ENCODE assay signal across 1 cellular context in the genomic region with DNA sequence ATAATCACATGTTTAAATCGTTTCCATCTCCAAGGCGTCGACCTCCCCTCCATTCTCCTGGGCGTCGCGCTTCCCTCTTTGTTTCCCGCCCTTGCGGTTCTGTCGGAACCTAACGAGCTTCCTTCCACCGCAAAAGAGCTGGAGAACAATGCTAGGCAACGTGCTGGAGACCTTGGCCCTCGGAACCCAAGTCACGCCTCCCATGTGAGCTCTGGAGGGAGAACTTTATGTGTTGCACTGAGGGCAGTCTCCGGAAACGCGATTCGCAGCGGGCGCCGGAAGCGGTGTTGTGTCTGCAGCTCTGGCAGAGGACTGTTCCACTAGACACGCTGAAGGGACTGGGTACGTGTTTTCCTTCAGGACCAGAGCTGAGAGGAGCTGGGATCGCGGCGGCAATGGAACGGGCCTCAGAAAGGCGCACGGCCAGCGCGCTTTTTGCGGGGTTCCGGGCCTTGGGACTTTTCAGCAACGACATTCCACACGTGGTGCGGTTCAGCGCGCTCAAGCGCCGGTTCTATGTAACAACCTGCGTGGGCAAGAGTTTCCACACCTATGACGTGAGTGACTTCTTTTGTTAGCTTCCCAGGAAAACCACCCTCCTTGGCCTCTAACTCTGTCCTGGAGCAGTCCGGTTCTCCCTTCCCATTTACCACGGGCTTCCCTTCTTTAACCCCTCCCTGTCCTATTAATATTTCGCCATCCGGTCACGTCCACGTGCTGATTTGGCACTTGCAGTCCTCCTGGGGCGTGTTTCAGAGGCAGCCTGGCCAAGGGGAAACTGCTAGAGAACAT.
TF ChIP-seq lines count a peak whose summit lies in the region.

A gene (plus strand): TSS at position 287 of the 792 bp plus-strand sequence. CDS start 109 bp downstream, at position 396.

TF ChIP-seq in HEK293, 187 proteins besides CTCF, POLR2A, EP300 and RAD21 (continued from another document):
- TF ChIP-seq ZNF133 (tag by site-specific recombination; IDR thresholded peaks at IDR 0.05), result peak; percentile 36; the same call in 1 of the 2 replicates
- TF ChIP-seq KLF7 (tag by site-specific recombination; IDR thresholded peaks at IDR 0.05; ENCODE audit: borderline replicate concordance), result 0 out of 2 replicates have a peak, but pooled peaks have one; percentile 28
- TF ChIP-seq ZNF777 (tag by site-specific recombination; IDR thresholded peaks at IDR 0.05; ENCODE audit: borderline replicate concordance), result peak; percentile 90
- peak; percentile 94 for TF ChIP-seq ZFP69B (tag by site-specific recombination; IDR thresholded peaks at IDR 0.05)
- TF ChIP-seq, protein P1, sequence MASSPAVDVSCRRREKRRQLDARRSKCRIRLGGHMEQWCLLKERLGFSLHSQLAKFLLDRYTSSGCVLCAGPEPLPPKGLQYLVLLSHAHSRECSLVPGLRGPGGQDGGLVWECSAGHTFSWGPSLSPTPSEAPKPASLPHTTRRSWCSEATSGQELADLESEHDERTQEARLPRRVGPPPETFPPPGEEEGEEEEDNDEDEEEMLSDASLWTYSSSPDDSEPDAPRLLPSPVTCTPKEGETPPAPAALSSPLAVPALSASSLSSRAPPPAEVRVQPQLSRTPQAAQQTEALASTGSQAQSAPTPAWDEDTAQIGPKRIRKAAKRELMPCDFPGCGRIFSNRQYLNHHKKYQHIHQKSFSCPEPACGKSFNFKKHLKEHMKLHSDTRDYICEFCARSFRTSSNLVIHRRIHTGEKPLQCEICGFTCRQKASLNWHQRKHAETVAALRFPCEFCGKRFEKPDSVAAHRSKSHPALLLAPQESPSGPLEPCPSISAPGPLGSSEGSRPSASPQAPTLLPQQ (tag by site-specific recombination; IDR thresholded peaks at IDR 0.05), result peak; percentile 96
- TF ChIP-seq ZNF157 (tag by site-specific recombination; IDR thresholded peaks at IDR 0.05), result 0 out of 2 replicates have a peak, but pooled peaks have one; percentile 49
- TF ChIP-seq SP3 (tag by site-specific recombination; IDR thresholded peaks at IDR 0.05), result peak; percentile 79
- TF ChIP-seq ZSCAN23 (tag by site-specific recombination; IDR thresholded peaks at IDR 0.05), result peak; percentile 87
- TF ChIP-seq ZIC2 (tag by site-specific recombination; IDR thresholded peaks at IDR 0.05), result peak; percentile 31
- peak; percentile 74 for TF ChIP-seq ZEB2 (tag by site-specific recombination; IDR thresholded peaks at IDR 0.05)
- no peak for TF ChIP-seq ZNF791 (tag by site-specific recombination; IDR thresholded peaks at IDR 0.05)
- TF ChIP-seq, protein P2, sequence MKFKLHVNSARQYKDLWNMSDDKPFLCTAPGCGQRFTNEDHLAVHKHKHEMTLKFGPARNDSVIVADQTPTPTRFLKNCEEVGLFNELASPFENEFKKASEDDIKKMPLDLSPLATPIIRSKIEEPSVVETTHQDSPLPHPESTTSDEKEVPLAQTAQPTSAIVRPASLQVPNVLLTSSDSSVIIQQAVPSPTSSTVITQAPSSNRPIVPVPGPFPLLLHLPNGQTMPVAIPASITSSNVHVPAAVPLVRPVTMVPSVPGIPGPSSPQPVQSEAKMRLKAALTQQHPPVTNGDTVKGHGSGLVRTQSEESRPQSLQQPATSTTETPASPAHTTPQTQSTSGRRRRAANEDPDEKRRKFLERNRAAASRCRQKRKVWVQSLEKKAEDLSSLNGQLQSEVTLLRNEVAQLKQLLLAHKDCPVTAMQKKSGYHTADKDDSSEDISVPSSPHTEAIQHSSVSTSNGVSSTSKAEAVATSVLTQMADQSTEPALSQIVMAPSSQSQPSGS (tag by site-specific recombination; IDR thresholded peaks at IDR 0.05; ENCODE audit: low read depth), result no peak
- TF ChIP-seq, protein P3, sequence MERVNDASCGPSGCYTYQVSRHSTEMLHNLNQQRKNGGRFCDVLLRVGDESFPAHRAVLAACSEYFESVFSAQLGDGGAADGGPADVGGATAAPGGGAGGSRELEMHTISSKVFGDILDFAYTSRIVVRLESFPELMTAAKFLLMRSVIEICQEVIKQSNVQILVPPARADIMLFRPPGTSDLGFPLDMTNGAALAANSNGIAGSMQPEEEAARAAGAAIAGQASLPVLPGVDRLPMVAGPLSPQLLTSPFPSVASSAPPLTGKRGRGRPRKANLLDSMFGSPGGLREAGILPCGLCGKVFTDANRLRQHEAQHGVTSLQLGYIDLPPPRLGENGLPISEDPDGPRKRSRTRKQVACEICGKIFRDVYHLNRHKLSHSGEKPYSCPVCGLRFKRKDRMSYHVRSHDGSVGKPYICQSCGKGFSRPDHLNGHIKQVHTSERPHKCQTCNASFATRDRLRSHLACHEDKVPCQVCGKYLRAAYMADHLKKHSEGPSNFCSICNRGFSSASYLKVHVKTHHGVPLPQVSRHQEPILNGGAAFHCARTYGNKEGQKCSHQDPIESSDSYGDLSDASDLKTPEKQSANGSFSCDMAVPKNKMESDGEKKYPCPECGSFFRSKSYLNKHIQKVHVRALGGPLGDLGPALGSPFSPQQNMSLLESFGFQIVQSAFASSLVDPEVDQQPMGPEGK (tag by site-specific recombination; IDR thresholded peaks at IDR 0.05), result peak; percentile 31; the same call in 1 of the 2 replicates
- TF ChIP-seq MZF1 (tag by site-specific recombination; IDR thresholded peaks at IDR 0.05; ENCODE audit: borderline replicate concordance), result peak; percentile 88
- 0 out of 2 replicates have a peak, but pooled peaks have one; percentile 4 for TF ChIP-seq ZNF654 (tag by site-specific recombination; IDR thresholded peaks at IDR 0.05; ENCODE audit: low read depth)
- peak; percentile 75 for TF ChIP-seq ZBTB21 (tag by site-specific recombination; IDR thresholded peaks at IDR 0.05)
- TF ChIP-seq, protein P4, sequence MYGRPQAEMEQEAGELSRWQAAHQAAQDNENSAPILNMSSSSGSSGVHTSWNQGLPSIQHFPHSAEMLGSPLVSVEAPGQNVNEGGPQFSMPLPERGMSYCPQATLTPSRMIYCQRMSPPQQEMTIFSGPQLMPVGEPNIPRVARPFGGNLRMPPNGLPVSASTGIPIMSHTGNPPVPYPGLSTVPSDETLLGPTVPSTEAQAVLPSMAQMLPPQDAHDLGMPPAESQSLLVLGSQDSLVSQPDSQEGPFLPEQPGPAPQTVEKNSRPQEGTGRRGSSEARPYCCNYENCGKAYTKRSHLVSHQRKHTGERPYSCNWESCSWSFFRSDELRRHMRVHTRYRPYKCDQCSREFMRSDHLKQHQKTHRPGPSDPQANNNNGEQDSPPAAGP (tag by site-specific recombination; IDR thresholded peaks at IDR 0.05), result peak; percentile 95
- TF ChIP-seq ZNF544 (tag by site-specific recombination; IDR thresholded peaks at IDR 0.05), result peak; percentile 50; the same call in 1 of the 2 replicates
- TF ChIP-seq, protein P5, sequence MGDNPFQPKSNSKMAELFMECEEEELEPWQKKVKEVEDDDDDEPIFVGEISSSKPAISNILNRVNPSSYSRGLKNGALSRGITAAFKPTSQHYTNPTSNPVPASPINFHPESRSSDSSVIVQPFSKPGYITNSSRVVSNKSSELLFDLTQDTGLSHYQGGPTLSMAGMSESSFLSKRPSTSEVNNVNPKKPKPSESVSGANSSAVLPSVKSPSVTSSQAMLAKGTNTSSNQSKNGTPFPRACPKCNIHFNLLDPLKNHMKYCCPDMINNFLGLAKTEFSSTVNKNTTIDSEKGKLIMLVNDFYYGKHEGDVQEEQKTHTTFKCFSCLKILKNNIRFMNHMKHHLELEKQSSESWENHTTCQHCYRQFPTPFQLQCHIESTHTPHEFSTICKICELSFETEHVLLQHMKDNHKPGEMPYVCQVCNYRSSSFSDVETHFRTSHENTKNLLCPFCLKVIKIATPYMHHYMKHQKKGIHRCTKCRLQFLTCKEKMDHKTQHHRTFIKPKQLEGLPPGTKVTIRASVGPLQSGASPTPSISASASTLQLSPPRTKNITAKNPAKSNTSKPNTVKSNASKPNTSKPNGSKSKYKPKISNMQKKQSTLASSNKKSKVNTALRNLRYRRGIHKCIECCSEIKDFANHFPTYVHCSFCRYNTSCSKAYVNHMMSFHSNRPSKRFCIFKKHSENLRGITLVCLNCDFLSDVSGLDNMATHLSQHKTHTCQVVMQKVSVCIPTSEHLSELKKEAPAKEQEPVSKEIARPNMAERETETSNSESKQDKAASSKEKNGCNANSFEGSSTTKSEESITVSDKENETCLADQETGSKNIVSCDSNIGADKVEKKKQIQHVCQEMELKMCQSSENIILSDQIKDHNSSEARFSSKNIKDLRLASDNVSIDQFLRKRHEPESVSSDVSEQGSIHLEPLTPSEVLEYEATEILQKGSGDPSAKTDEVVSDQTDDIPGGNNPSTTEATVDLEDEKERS (tag by site-specific recombination; IDR thresholded peaks at IDR 0.05), result peak; percentile 91; the same call in 1 of the 2 replicates
- 0 out of 2 replicates have a peak, but pooled peaks have one; percentile 24 for TF ChIP-seq ZBTB7A (tag by site-specific recombination; IDR thresholded peaks at IDR 0.05; ENCODE audit: low read depth)
- peak; percentile 89 for TF ChIP-seq ZNF394 (tag by site-specific recombination; IDR thresholded peaks at IDR 0.05; ENCODE audit: borderline replicate concordance)
